ENCODE assay signal across 8 cellular contexts in the genomic region with DNA sequence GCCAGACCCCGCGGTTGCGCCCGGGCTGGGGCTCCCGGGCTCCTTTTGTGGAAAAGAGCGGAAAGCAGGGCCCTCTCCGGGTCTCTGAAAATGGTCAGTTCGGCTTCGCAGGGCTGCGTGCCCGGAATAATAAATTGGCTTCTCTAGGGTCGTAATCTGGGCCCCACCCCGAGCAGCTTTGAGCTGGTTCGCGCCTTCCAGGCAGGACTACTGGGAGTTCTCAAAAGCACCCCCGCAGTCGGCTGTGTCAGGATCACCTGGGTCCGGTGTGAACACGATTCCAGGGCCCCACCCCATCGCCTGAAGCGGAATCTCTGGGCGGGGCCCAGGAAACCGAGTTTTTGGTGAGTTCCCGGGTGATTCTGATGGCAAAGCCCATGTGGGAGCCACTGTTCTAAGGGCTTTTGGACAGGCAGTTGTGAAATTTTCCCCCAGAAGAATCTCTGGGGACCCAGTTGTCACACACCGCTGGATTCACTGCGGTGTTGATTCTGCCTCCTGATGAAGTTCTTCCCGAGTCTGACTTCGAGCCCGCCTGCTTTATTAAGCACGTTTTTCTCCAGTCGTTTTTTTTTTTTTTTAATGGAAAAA.
DNase-seq lines count a peak whose midpoint lies in the region; ATAC-seq and TF ChIP-seq lines count a peak whose summit lies in the region.

No MANE protein-coding gene starts in this region.

- H3K36me3 ChIP-seq in CD8-positive, alpha-beta T cell (ENCODE audit: insufficient read depth, low read length), result no peaks in the 10 kb centered on the region
- no peaks in the 10 kb centered on the region for H3K36me3 ChIP-seq in heart right ventricle
- no peaks in the 10 kb centered on the region for H3K36me3 ChIP-seq in prostate gland

- no peak for TF ChIP-seq POLR2A in prostate gland (IDR thresholded peaks at IDR 0.05)

- H3K4me1 Mint-ChIP-seq in CD8-positive, alpha-beta T cell (ENCODE audit: low read depth), result peaks cover 7% of the 10 kb centered on the region
- H3K4me1 Mint-ChIP-seq in activated T-helper 1 cell treated with anti-CD3 and anti-CD28 coated beads, Interleukin-12 subunit alpha, Interleukin-12 subunit beta, Interleukin-2, Interleukin-4 antibody, amounts not matched to agents 30 ng/mL and 10 ng/mL and 1 ng/mL, durations not matched to agents 14 hours and 24 hours and 36 hours (ENCODE audit: low read depth), result no peaks in the 10 kb centered on the region

- intact Hi-C loops in CD8-positive, alpha-beta T cell (cut with DNase I, micrococcal nuclease), result loop anchor here (1.0 kb wide), 2 partner anchors 20 to 264 kb away; no protein-coding TSS in a partner anchor
- intact Hi-C loops in activated T-helper 1 cell treated with anti-CD3 and anti-CD28 coated beads, Interleukin-12 subunit alpha, Interleukin-12 subunit beta, Interleukin-2, Interleukin-4 antibody, amounts not matched to agents 30 ng/mL and 10 ng/mL and 1 ng/mL, durations not matched to agents 14 hours and 24 hours and 36 hours (cut with micrococcal nuclease), result loop anchor here (1.0 kb wide), 1 partner anchor 264 kb away; no protein-coding TSS in a partner anchor
- intact Hi-C loops in heart right ventricle (cut with DNase I) (loop anchor here (2.0 to 10.0 kb wide), 6 partner anchors 263 to 710 kb away; a partner anchor contains a TSS), prostate gland (cut with DNase I) (loop anchor here (5.0 to 10.0 kb wide), 2 partner anchors 110 to 703 kb away; no protein-coding TSS in a partner anchor)

- H3K27me3 ChIP-seq in CD8-positive, alpha-beta T cell (ENCODE audit: insufficient read depth, low read length), result no peaks in the 10 kb centered on the region
- H3K27me3 ChIP-seq in HL-60 (ENCODE audit: insufficient read depth, poor library complexity, severe bottlenecking), result peaks cover 10% of the 10 kb centered on the region
- peaks cover 0 to 25% (median 0%) of the 10 kb centered on the region in 7 donors for H3K27me3 ChIP-seq in heart right ventricle
- H3K27me3 ChIP-seq in prostate gland (replicated peaks; ENCODE audit: insufficient read depth), result no peaks in the 10 kb centered on the region

- CTCF ChIA-PET in CD8-positive, alpha-beta T cell (lab: Charles Lee), result interaction anchor here (0.7 to 2.8 kb wide), 4 partner anchors 163 to 908 kb away, joined by 3 to 14 read pairs (median 4); no protein-coding TSS in a partner anchor

- peak overlapping the region; percentile 49 for H3K4me3 ChIP-seq in CD8-positive, alpha-beta T cell (ENCODE audit: low read depth, low read length)
- H3K4me3 ChIP-seq in HL-60 (replicated peaks; ENCODE audit: insufficient read depth, low read length) (peak overlapping the region; percentile 42), heart right ventricle (peak overlapping the region; percentile 36 to 73 (median 66)), prostate gland (peak overlapping the region; percentile 61 to 75)

- no peaks in the 10 kb centered on the region for H3K36me3 Mint-ChIP-seq in CD8-positive, alpha-beta T cell
- H3K36me3 Mint-ChIP-seq in activated T-helper 1 cell treated with anti-CD3 and anti-CD28 coated beads, Interleukin-12 subunit alpha, Interleukin-12 subunit beta, Interleukin-2, Interleukin-4 antibody, amounts not matched to agents 30 ng/mL and 10 ng/mL and 1 ng/mL, durations not matched to agents 14 hours and 24 hours and 36 hours (ENCODE audit: low read depth), result no peaks in the 10 kb centered on the region

- peaks cover 3% of the 10 kb centered on the region for H3K27me3 Mint-ChIP-seq in CD8-positive, alpha-beta T cell (ENCODE audit: low read depth)
- peaks cover 43% of the 10 kb centered on the region for H3K27me3 Mint-ChIP-seq in activated T-helper 1 cell treated with anti-CD3 and anti-CD28 coated beads, Interleukin-12 subunit alpha, Interleukin-12 subunit beta, Interleukin-2, Interleukin-4 antibody, amounts not matched to agents 30 ng/mL and 10 ng/mL and 1 ng/mL, durations not matched to agents 14 hours and 24 hours and 36 hours (ENCODE audit: insufficient read depth)

- no peak overlapping the region for H3K27ac Mint-ChIP-seq in CD8-positive, alpha-beta T cell
- H3K27ac Mint-ChIP-seq in activated T-helper 1 cell treated with anti-CD3 and anti-CD28 coated beads, Interleukin-12 subunit alpha, Interleukin-12 subunit beta, Interleukin-2, Interleukin-4 antibody, amounts not matched to agents 30 ng/mL and 10 ng/mL and 1 ng/mL, durations not matched to agents 14 hours and 24 hours and 36 hours, result no peak overlapping the region

- POLR2A ChIA-PET in CD8-positive, alpha-beta T cell (lab: Charles Lee), result no interaction called here

- no peak for TF ChIP-seq CTCF in CD8-positive, alpha-beta T cell (IDR thresholded peaks at IDR 0.05)
- no peak for TF ChIP-seq CTCF in HL-60 (IDR thresholded peaks at IDR 0.05; ENCODE audit: insufficient read depth, low read length)
- no peak for TF ChIP-seq CTCF in heart right ventricle (IDR thresholded peaks at IDR 0.05)
- no peak for TF ChIP-seq CTCF in prostate gland (IDR thresholded peaks at IDR 0.05)

- no peaks in the 10 kb centered on the region for H3K9me3 Mint-ChIP-seq in CD8-positive, alpha-beta T cell
- H3K9me3 Mint-ChIP-seq in activated T-helper 1 cell treated with anti-CD3 and anti-CD28 coated beads, Interleukin-12 subunit alpha, Interleukin-12 subunit beta, Interleukin-2, Interleukin-4 antibody, amounts not matched to agents 30 ng/mL and 10 ng/mL and 1 ng/mL, durations not matched to agents 14 hours and 24 hours and 36 hours, result no peaks in the 10 kb centered on the region

- H3K4me3 Mint-ChIP-seq in CD8-positive, alpha-beta T cell, result peak overlapping the region; percentile 81
- H3K4me3 Mint-ChIP-seq in activated T-helper 1 cell treated with anti-CD3 and anti-CD28 coated beads, Interleukin-12 subunit alpha, Interleukin-12 subunit beta, Interleukin-2, Interleukin-4 antibody, amounts not matched to agents 30 ng/mL and 10 ng/mL and 1 ng/mL, durations not matched to agents 14 hours and 24 hours and 36 hours, result peak overlapping the region; percentile 61

- no peak for ATAC-seq in CD8-positive, alpha-beta T cell
- ATAC-seq in heart right ventricle, result peak in 5 of 8 donors; percentile 6 to 48 (median 36)
- ATAC-seq in GM19324 (IDR thresholded peaks at IDR 0.05; ENCODE audit: low FRiP score, unreplicated experiment), result no peak
- no peak for ATAC-seq in HG02884 (IDR thresholded peaks at IDR 0.05; ENCODE audit: unreplicated experiment)
- ATAC-seq in GM19351 (IDR thresholded peaks at IDR 0.05; ENCODE audit: unreplicated experiment), result no peak

- DNase-seq in CD8-positive, alpha-beta T cell, result peak in 1 of 7 experiments; percentile 54
- DNase-seq in HL-60 (ENCODE audit: low read depth in 1 of 2, low spot score in 1 of 2) (no peak), heart right ventricle (no peak), prostate gland (ENCODE audit: low spot score) (peak; percentile 49)
- DNase-seq in activated T-helper 1 cell treated with anti-CD3 and anti-CD28 coated beads, Interleukin-12 subunit alpha, Interleukin-12 subunit beta, Interleukin-2, Interleukin-4 antibody, amounts not matched to agents 30 ng/mL and 10 ng/mL and 1 ng/mL, durations not matched to agents 14 hours and 24 hours and 36 hours (ENCODE audit: low spot score), result no peak

- 10 to 11% methylated on average over 31 of the region's 31 CpGs for WGBS in heart right ventricle, 2 donors
- 9% methylated on average over 26 of the region's 31 CpGs for WGBS in prostate gland

- H3K27ac ChIP-seq in CD8-positive, alpha-beta T cell (ENCODE audit: low read depth, low read length), result no peak overlapping the region
- H3K27ac ChIP-seq in HL-60 (replicated peaks) (no peak overlapping the region), heart right ventricle (peak overlapping the region; percentile 71 to 95 (median 86)), prostate gland (peak overlapping the region; percentile 55 to 79)

- H3K9me3 ChIP-seq in CD8-positive, alpha-beta T cell (ENCODE audit: low read length), result no peaks in the 10 kb centered on the region
- H3K9me3 ChIP-seq in heart right ventricle (peaks cover 0 to 9% (median 0%) of the 10 kb centered on the region in 11 donors), prostate gland (no peaks in the 10 kb centered on the region)

- peaks cover 5% of the 10 kb centered on the region for H3K4me1 ChIP-seq in CD8-positive, alpha-beta T cell (ENCODE audit: insufficient read depth, low read length)
- peaks cover 8 to 39% (median 26%) of the 10 kb centered on the region in 9 donors for H3K4me1 ChIP-seq in heart right ventricle
- peaks cover 5% of the 10 kb centered on the region for H3K4me1 ChIP-seq in prostate gland (replicated peaks)

Comparison
In these comparisons a context has a peak if more than half of its experiments do, and no peak if none do; other contexts are left out.
1. ATAC-seq: peak in heart right ventricle (5 of 8); none in CD8-positive, alpha-beta T cell (single experiment), GM19324 (single experiment), HG02884 (single experiment) and GM19351 (single experiment).
2. H3K27ac ChIP-seq: peak in heart right ventricle (10 of 10) and prostate gland (2 of 2); none in CD8-positive, alpha-beta T cell (single experiment) and HL-60 (single experiment).
3. Peak in every context shown above with its lines, with median percentiles within 50 percentile points of each other: H3K4me3 ChIP-seq.